ENCODE assay signal across 22 cellular contexts in the genomic region with DNA sequence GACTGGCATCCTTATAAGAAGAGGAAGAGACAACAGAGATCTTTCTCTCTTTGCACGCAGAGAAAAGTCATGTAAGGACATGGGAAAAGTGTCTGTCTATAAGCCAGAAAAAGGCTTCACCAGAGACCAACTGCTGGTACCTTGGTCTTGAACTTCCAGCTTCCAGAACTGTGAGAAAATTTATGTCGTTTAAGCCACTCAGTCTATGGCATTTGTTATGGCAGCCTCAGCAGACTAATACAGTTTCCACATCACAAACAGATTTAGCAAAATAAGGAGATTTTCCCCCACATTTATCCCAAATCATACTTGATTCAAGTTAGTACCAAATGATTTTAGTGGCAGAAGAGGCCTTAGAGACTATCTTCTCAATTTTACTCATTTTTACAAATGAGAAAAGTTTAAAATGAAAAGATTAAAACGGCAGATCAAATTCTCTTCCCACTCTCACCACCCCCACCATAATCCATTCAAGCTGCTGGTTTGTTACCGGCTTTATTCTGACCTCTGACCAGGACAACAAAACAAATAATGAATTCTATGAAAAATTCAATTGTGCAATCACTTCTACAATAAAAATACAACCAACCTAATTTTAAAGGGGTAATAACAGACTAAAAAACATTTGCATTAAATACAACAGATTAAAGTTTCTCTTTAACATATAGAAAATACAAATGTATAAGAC.
"Had no signal": no experiment of that assay in that cellular context is flagged by ENCODE, and none has a peak within 500 bp of the region (broad histone marks: within the 10 kb centered on the region; RNA-seq: fewer than 3 reads in every experiment).

No MANE protein-coding gene starts in this region.

- H3K27me3 ChIP-seq: heart left ventricle, right atrium auricular region, tibial artery, upper lobe of left lung, uterus had no signal

- H3K9me3 ChIP-seq: heart left ventricle, lower lobe of right lung, right atrium auricular region, tibial artery, upper lobe of left lung, uterus had no signal

- H3K27ac ChIP-seq: coronary artery, heart left ventricle, lower lobe of right lung, right atrium auricular region, tibial artery, upper lobe of left lung, uterus had no signal

- H3K4me3 Mint-ChIP-seq: endodermal cell; memory B cell; mesothelial cell of epicardium; natural killer cell; neural crest cell; stimulated activated naive CD8-positive, alpha-beta T cell treated with anti-CD3 and anti-CD28 coated beads, Interleukin-15, Interleukin-2, amounts not matched to agents 100 ng/mL and 50 ng/mL, for 24 hours had no signal

- H3K4me1 ChIP-seq: heart left ventricle, lower lobe of right lung, right atrium auricular region, upper lobe of left lung, uterus had no signal

- FAIRE-seq: endothelial cell of umbilical vein, frontal cortex, islet of Langerhans had no signal

- ATAC-seq: heart left ventricle, lower lobe of right lung, natural killer cell had no signal

- DNase-seq: effector CD4-positive, alpha-beta T cell; endodermal cell; erythroblast; heart left ventricle; hippocampal formation; kidney glomerular epithelial cell; lower lobe of right lung; natural killer cell; stimulated activated CD4-positive, alpha-beta T cell treated with anti-CD3 and anti-CD28 coated beads, Interleukin-2, amount 100 ng/mL, for 48 hours; tibial artery; upper lobe of left lung; uterus had no signal

- H3K36me3 ChIP-seq: heart left ventricle, lower lobe of right lung, right atrium auricular region, tibial artery, upper lobe of left lung, uterus had no signal

- H3K4me3 ChIP-seq: coronary artery, heart left ventricle, lower lobe of right lung, right atrium auricular region, smooth muscle cell, tibial artery, upper lobe of left lung, uterus had no signal

- H3K4me1 Mint-ChIP-seq: endodermal cell, memory B cell, mesothelial cell of epicardium, natural killer cell had no signal

- H3K36me3 Mint-ChIP-seq: memory B cell, mesothelial cell of epicardium, natural killer cell had no signal

- H3K27ac Mint-ChIP-seq: endodermal cell; memory B cell; mesothelial cell of epicardium; natural killer cell; stimulated activated naive CD8-positive, alpha-beta T cell treated with anti-CD3 and anti-CD28 coated beads, Interleukin-15, Interleukin-2, amounts not matched to agents 100 ng/mL and 50 ng/mL, for 24 hours had no signal

- H3K9me3 Mint-ChIP-seq: endodermal cell; memory B cell; mesothelial cell of epicardium; stimulated activated naive CD8-positive, alpha-beta T cell treated with anti-CD3 and anti-CD28 coated beads, Interleukin-15, Interleukin-2, amounts not matched to agents 100 ng/mL and 50 ng/mL, for 24 hours had no signal
